Comparison of ENCODE assay signal across 8 cellular contexts in genomic region chr1:186374313-186375151, GRCh38. TPM values are rescaled to one million over a fixed set of nuclear protein-coding genes. Genes with fewer than 3 reads are reported as not detected.
DNase-seq lines count a peak whose midpoint lies in the region; ATAC-seq and TF ChIP-seq lines count a peak whose summit lies in the region.

No MANE protein-coding gene starts in this region.

- peak in 1 of 2 donors; percentile 1 for ATAC-seq in CD4-positive, CD25-positive, alpha-beta regulatory T cell (ENCODE audit: low read depth in 2 of 2)
- peak; percentile 23 for ATAC-seq in GM18870 (IDR thresholded peaks at IDR 0.05; ENCODE audit: unreplicated experiment)
- peak; percentile 33 for ATAC-seq in HG03095 (IDR thresholded peaks at IDR 0.05; ENCODE audit: unreplicated experiment)

- H3K36me3 ChIP-seq in CD4-positive, CD25-positive, alpha-beta regulatory T cell (ENCODE audit: control insufficient read depth, insufficient read depth, low read length): peaks cover 30% of the 10 kb centered on the region
- H3K36me3 ChIP-seq in neutrophil: peaks cover 29% of the 10 kb centered on the region

- peak; percentile 9 to 71 (median 30) for DNase-seq in CD4-positive, CD25-positive, alpha-beta regulatory T cell
- DNase-seq in NCI-H510A treated with DMSO at 0.1 percent for 48 hours (lab: John Stamatoyannopoulos, UW) (peak; percentile 52), fibroblast of the conjunctiva (ENCODE audit: low read depth) (peak; percentile 14), posterior cingulate gyrus (no peak)
- DNase-seq in activated T-cell treated with anti-CD3 and anti-CD28 coated beads, Interleukin-2, amount 50 U/mL, for 48 hours: peak; percentile 40 to 43

- H3K4me1 Mint-ChIP-seq in CD4-positive, CD25-positive, alpha-beta regulatory T cell: peaks cover 31 to 70% (median 42%) of the 10 kb centered on the region in 4 donors

- peaks cover 0 to 2% (median 0%) of the 10 kb centered on the region in 7 donors for H3K9me3 Mint-ChIP-seq in CD4-positive, CD25-positive, alpha-beta regulatory T cell

- no peaks in the 10 kb centered on the region for H3K27me3 ChIP-seq in CD4-positive, CD25-positive, alpha-beta regulatory T cell (ENCODE audit: control insufficient read depth, insufficient read depth, low read length)
- H3K27me3 ChIP-seq in neutrophil: no peaks in the 10 kb centered on the region

- peak overlapping the region; percentile 98 for H3K4me3 ChIP-seq in CD4-positive, CD25-positive, alpha-beta regulatory T cell (ENCODE audit: low read depth, low read length)
- peak overlapping the region; percentile 85 to 89 for H3K4me3 ChIP-seq in neutrophil (ENCODE audit: low read depth in 1 of 2, low read length in 1 of 2)

- H3K36me3 Mint-ChIP-seq in CD4-positive, CD25-positive, alpha-beta regulatory T cell: peaks cover 16% of the 10 kb centered on the region

- H3K4me1 ChIP-seq in CD4-positive, CD25-positive, alpha-beta regulatory T cell (ENCODE audit: control insufficient read depth, insufficient read depth, low read length, poor library complexity, severe bottlenecking): peaks cover 40% of the 10 kb centered on the region
- peaks cover 23 to 30% of the 10 kb centered on the region in 2 experiments for H3K4me1 ChIP-seq in neutrophil (ENCODE audit: control insufficient read depth in 1 of 2, insufficient read depth in 1 of 2, low read depth in 1 of 2, low read length in 1 of 2)

- no peak for TF ChIP-seq CTCF in neutrophil (IDR thresholded peaks at IDR 0.05)

- intact Hi-C loops in posterior cingulate gyrus (cut with DNase I): loop anchor here (5.0 to 10.0 kb wide), 2 partner anchors 610 to 1057 kb away; partner anchors contain the start of gene IVNS1ABP

- peak overlapping the region; percentile 95 for H3K27ac ChIP-seq in CD4-positive, CD25-positive, alpha-beta regulatory T cell (ENCODE audit: insufficient read depth, low read length, poor library complexity, severe bottlenecking)
- H3K27ac ChIP-seq in neutrophil: peak overlapping the region; percentile 98

- no peaks in the 10 kb centered on the region for H3K9me3 ChIP-seq in CD4-positive, CD25-positive, alpha-beta regulatory T cell (ENCODE audit: control insufficient read depth in 2 of 2, low read length in 2 of 2)
- H3K9me3 ChIP-seq in neutrophil: no peaks in the 10 kb centered on the region

- H3K27me3 Mint-ChIP-seq in CD4-positive, CD25-positive, alpha-beta regulatory T cell: no peaks in the 10 kb centered on the region

- H3K27ac Mint-ChIP-seq in CD4-positive, CD25-positive, alpha-beta regulatory T cell: peak overlapping the region; percentile 97 to 99 (median 98)

- peak overlapping the region; percentile 85 to 99 (median 96) for H3K4me3 Mint-ChIP-seq in CD4-positive, CD25-positive, alpha-beta regulatory T cell

RNA-seq across cellular contexts. Expression of gene TPR, which starts 0.5 kb away (rescaled TPM):
- total RNA-seq in CD4-positive, CD25-positive, alpha-beta regulatory T cell: 208 TPM
- 100 to 1,000 TPM in 3 of 4 donors, 10 to 100 TPM in 1; 94.4 to 154 (median 113) TPM for polyA plus RNA-seq in CD4-positive, CD25-positive, alpha-beta regulatory T cell

RNA-seq across cellular contexts. Expression of gene ODR4, which starts 1.1 kb away (rescaled TPM):
- total RNA-seq in CD4-positive, CD25-positive, alpha-beta regulatory T cell: 26.4 TPM
- 1 to 10 TPM; 5.9 to 9.1 (median 8.2) TPM for polyA plus RNA-seq in CD4-positive, CD25-positive, alpha-beta regulatory T cell

Comparison
In these comparisons a context has a peak if more than half of its experiments do, and no peak if none do; other contexts are left out.
1. DNase-seq: peak in CD4-positive, CD25-positive, alpha-beta regulatory T cell (3 of 3), NCI-H510A treated with DMSO at 0.1 percent for 48 hours (single experiment), activated T-cell treated with anti-CD3 and anti-CD28 coated beads, Interleukin-2, amount 50 U/mL, for 48 hours (2 of 2) and fibroblast of the conjunctiva (single experiment); none in posterior cingulate gyrus (0 of 10).